ENCODE assay signal across 8 cellular contexts in genomic region chr16:87316923-87317765, GRCh38. TPM values are rescaled to one million over a fixed set of nuclear protein-coding genes. Genes with fewer than 3 reads are reported as not detected.
A peak's percentile ranks its signal among the peaks of the same experiment; 100 is the strongest.
DNase-seq lines count a peak whose midpoint lies in the region; ATAC-seq and TF ChIP-seq lines count a peak whose summit lies in the region.

TSS of gene C16orf95 (minus strand) at chr16:87317392. CDS start at chr16:87317242, 150 bp downstream.

- H3K79me2 ChIP-seq in neural cell (replicated peaks; ENCODE audit: insufficient read depth, low read length): peaks cover 11% of the 10 kb centered on the region

- H3K36me3 ChIP-seq in MG63: no peaks in the 10 kb centered on the region
- H3K36me3 ChIP-seq in neural cell (ENCODE audit: insufficient read depth, low read length): no peaks in the 10 kb centered on the region

- peak within 1 kb of the TSS; percentile 87 for H3K27ac ChIP-seq in neural cell (ENCODE audit: low read length)

- no peaks in the 10 kb centered on the region for H3K9me2 ChIP-seq in neural cell (ENCODE audit: insufficient read depth, low read length)

- no peaks in the 10 kb centered on the region for H3K9me3 Mint-ChIP-seq in stimulated activated naive CD8-positive, alpha-beta T cell treated with anti-CD3 and anti-CD28 coated beads, Interleukin-15, amount 100 ng/mL, for 72 hours

- peak; percentile 40 for TF ChIP-seq EP300 in neural cell (conservative IDR thresholded peaks at IDR 0.05; ENCODE audit: poor library complexity, severe bottlenecking)

- H3K9me3 ChIP-seq in MG63 (no peaks in the 10 kb centered on the region), neural cell (ENCODE audit: low read length) (no peaks in the 10 kb centered on the region)

- H4K20me1 ChIP-seq in neural cell (ENCODE audit: insufficient read depth): no peaks in the 10 kb centered on the region

- H3K27me3 Mint-ChIP-seq in stimulated activated naive CD8-positive, alpha-beta T cell treated with anti-CD3 and anti-CD28 coated beads, Interleukin-15, amount 100 ng/mL, for 72 hours: no peaks in the 10 kb centered on the region

- peak within 1 kb of the TSS; percentile 82 for H3K9ac ChIP-seq in neural cell (ENCODE audit: low read length)

- DNase-seq in GM03348 (ENCODE audit: low spot score): peak; percentile 100
- DNase-seq in HCEC 1CT: peak; percentile 90
- DNase-seq in MG63: peak; percentile 90
- DNase-seq in SHP77 (lab: John Stamatoyannopoulos, UW): peak; percentile 97
- peak; percentile 79 for DNase-seq in activated gamma-delta T cell (lab: John Stamatoyannopoulos, UW)
- peak; percentile 96 for DNase-seq in fibroblast of villous mesenchyme (ENCODE audit: low read depth)
- peak; percentile 95 for DNase-seq in stimulated activated naive CD8-positive, alpha-beta T cell treated with anti-CD3 and anti-CD28 coated beads, Interleukin-15, amount 100 ng/mL, for 72 hours

- peak within 1 kb of the TSS; percentile 90 to 98 for H3K4me3 Mint-ChIP-seq in stimulated activated naive CD8-positive, alpha-beta T cell treated with anti-CD3 and anti-CD28 coated beads, Interleukin-15, amount 100 ng/mL, for 72 hours

- H3K4me2 ChIP-seq in neural cell (ENCODE audit: low read length): peak within 1 kb of the TSS; percentile 97

- no peaks in the 10 kb centered on the region for H3K27me3 ChIP-seq in MG63
- no peaks in the 10 kb centered on the region for H3K27me3 ChIP-seq in neural cell (ENCODE audit: insufficient read depth, low read depth, low read length)

- TF ChIP-seq CTCF in fibroblast of villous mesenchyme (IDR thresholded peaks at IDR 0.05; ENCODE audit: insufficient read depth, low read depth, low read length): peak; percentile 61
- TF ChIP-seq CTCF in neural cell (IDR thresholded peaks at IDR 0.05; ENCODE audit: poor library complexity, severe bottlenecking): peak; percentile 77

- peaks cover 33% of the 10 kb centered on the region for H3K4me1 Mint-ChIP-seq in stimulated activated naive CD8-positive, alpha-beta T cell treated with anti-CD3 and anti-CD28 coated beads, Interleukin-15, amount 100 ng/mL, for 72 hours

- peak; percentile 96 for ATAC-seq in stimulated activated naive CD8-positive, alpha-beta T cell treated with anti-CD3 and anti-CD28 coated beads, Interleukin-15, amount 100 ng/mL, for 72 hours

- TF ChIP-seq RAD21 in neural cell (conservative IDR thresholded peaks at IDR 0.05): peak; percentile 40

- H3K27ac Mint-ChIP-seq in stimulated activated naive CD8-positive, alpha-beta T cell treated with anti-CD3 and anti-CD28 coated beads, Interleukin-15, amount 100 ng/mL, for 72 hours: peak within 1 kb of the TSS; percentile 98 to 99

- peak within 1 kb of the TSS; percentile 96 for H3K4me3 ChIP-seq in MG63
- peak within 1 kb of the TSS; percentile 100 for H3K4me3 ChIP-seq in fibroblast of villous mesenchyme (ENCODE audit: low read depth, low read length)
- H3K4me3 ChIP-seq in neural cell (ENCODE audit: low read length): peak within 1 kb of the TSS; percentile 76

- peak within 1 kb of the TSS; percentile 83 for H2AFZ ChIP-seq in neural cell (ENCODE audit: low read depth, low read length)

- H3F3A ChIP-seq in neural cell (ENCODE audit: insufficient read depth, low read length, poor library complexity, severe bottlenecking): no peaks in the 10 kb centered on the region

TF ChIP-seq in neural cell, 6 proteins besides CTCF, POLR2A, EP300 and RAD21:
- TF ChIP-seq SMC3 (conservative IDR thresholded peaks at IDR 0.05; ENCODE audit: poor library complexity) (peak; percentile 60), MXI1 (conservative IDR thresholded peaks at IDR 0.05; ENCODE audit: poor library complexity, severe bottlenecking) (peak; percentile 73), REST (IDR thresholded peaks at IDR 0.05; ENCODE audit: borderline replicate concordance) (peak; percentile 74), TAF1 (IDR thresholded peaks at IDR 0.05; ENCODE audit: low read depth) (peak; percentile 91), POLR2AphosphoS5 (IDR thresholded peaks at IDR 0.05) (peak; percentile 97), EZH2 (IDR thresholded peaks at IDR 0.05; ENCODE audit: borderline replicate concordance, insufficient read depth, low read length, poor library complexity, severe bottlenecking) (no peak)

RNA-seq across cellular contexts. Expression of gene C16orf95, which starts in this region (rescaled TPM):
- total RNA-seq in MG63 (2014; rRNA removed; shearing (Covaris generic); ENCODE audit: low replicate concordance): 6.6 TPM in 1 of 2 replicates, not detected in the other
- 4.2 and 4.7 TPM in 2 replicates for total RNA-seq in fibroblast of villous mesenchyme
- 2.8 and 5.9 TPM in 2 replicates for polyA plus RNA-seq in neural cell
- 3.1 and 5.1 TPM in 2 replicates for polyA minus RNA-seq in neural cell

Comparison
In these comparisons a context has a peak if more than half of its experiments do, and no peak if none do; other contexts are left out.
1. Peak in every context shown above with its lines: DNase-seq, ATAC-seq, H3K4me3 ChIP-seq and H3K27ac ChIP-seq.